ENCODE assay signal across 2 cellular contexts in genomic region chr7:75783058-75783457, GRCh38. TPM values are rescaled to one million over a fixed set of nuclear protein-coding genes. Genes with fewer than 3 reads are reported as not detected.
"Had no signal": no experiment of that assay in that cellular context is flagged by ENCODE, and none has a peak within 500 bp of the region (broad histone marks: within the 10 kb centered on the region; RNA-seq: fewer than 3 reads in every experiment).

No MANE protein-coding gene starts in this region.

RNA-seq across cellular contexts. Expression of gene CCL26, which starts 11.0 kb away (rescaled TPM):
- total RNA-seq: G401, GM12878 had no signal
- polyA plus RNA-seq: GM12878 had no signal

RNA-seq across cellular contexts. Expression of gene CCL24, which starts 30.5 kb away (rescaled TPM):
- total RNA-seq: G401, GM12878 had no signal
- polyA plus RNA-seq: GM12878 had no signal
